ENCODE assay signal across 14 cellular contexts in the genomic region with DNA sequence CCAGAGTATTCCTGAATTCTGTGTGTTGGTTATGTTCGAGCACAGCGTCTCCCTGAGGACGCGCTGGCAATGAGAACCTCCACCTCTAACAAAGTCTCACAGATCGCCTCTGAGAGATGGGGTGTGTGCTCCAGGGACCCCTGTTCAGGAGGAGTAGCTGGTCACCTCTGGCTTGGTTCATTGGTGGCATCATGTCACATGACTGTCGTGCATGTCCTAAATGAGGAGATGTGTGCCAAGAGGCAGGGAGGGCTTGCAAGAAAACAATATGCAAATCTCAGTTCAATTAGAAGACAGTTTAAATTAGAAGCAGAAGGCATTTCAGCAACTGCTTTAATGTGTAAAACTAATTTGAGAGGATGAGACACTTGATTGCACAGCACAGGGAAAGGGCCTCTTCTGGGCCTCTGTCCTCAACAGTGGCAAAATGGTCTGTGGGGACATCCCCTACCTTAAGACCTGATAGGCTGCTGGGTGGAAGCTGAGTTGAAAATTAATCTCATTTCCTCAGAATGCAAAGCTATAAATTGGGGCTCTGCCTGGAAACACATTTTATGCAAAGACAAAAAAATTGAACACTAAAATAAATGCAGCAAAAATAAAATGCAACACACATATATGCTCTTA. TPM values are rescaled to one million over a fixed set of nuclear protein-coding genes. Genes with fewer than 3 reads are reported as not detected.
DNase-seq lines count a peak whose midpoint lies in the region; ATAC-seq, FAIRE-seq and TF ChIP-seq lines count a peak whose summit lies in the region.
"Had no signal": no experiment of that assay in that cellular context is flagged by ENCODE, and none has a peak within 500 bp of the region (broad histone marks: within the 10 kb centered on the region; RNA-seq: fewer than 3 reads in every experiment).

No MANE protein-coding gene starts in this region.

- no peak overlapping the region for H3K27ac Mint-ChIP-seq in naive thymus-derived CD4-positive, alpha-beta T cell
- H3K27ac Mint-ChIP-seq: activated naive CD4-positive, alpha-beta T cell treated with anti-CD3 and anti-CD28 coated beads, Interleukin-2, amount 50 U/mL, for 24 hours had no signal

- peaks cover 6 to 42% (median 10%) of the 10 kb centered on the region in 7 donors for H3K4me1 Mint-ChIP-seq in naive thymus-derived CD4-positive, alpha-beta T cell

- peaks cover 32 to 34% of the 10 kb centered on the region in 2 donors for H3K4me1 ChIP-seq in kidney (ENCODE audit: control insufficient read depth in 1 of 2, insufficient read depth in 1 of 2, low read depth in 1 of 2, low read length in 2 of 2)
- H3K4me1 ChIP-seq in naive thymus-derived CD4-positive, alpha-beta T cell (ENCODE audit: control insufficient read depth in 2 of 2, insufficient read depth in 2 of 2, low read length in 2 of 2) = peaks cover 0 to 4% of the 10 kb centered on the region in 2 donors

- intact Hi-C loops in kidney (cut with DNase I) = no loop called here
- intact Hi-C loops in naive thymus-derived CD4-positive, alpha-beta T cell (cut with micrococcal nuclease) = no loop called here

- ATAC-seq in GM19452 (IDR thresholded peaks at IDR 0.05; ENCODE audit: unreplicated experiment) (peak; percentile 77), HG03196 (IDR thresholded peaks at IDR 0.05; ENCODE audit: unreplicated experiment) (peak; percentile 66)
- ATAC-seq in naive thymus-derived CD4-positive, alpha-beta T cell = no peak

- no peaks in the 10 kb centered on the region for H3K9me3 ChIP-seq in kidney (ENCODE audit: control insufficient read depth in 1 of 2, low read length in 2 of 2)
- H3K9me3 ChIP-seq in naive thymus-derived CD4-positive, alpha-beta T cell (ENCODE audit: control insufficient read depth in 2 of 3, low read length in 3 of 3) = no peaks in the 10 kb centered on the region
- H3K9me3 ChIP-seq: heart left ventricle had no signal

- peaks cover 0 to 7% (median 0%) of the 10 kb centered on the region in 5 donors for H3K27me3 Mint-ChIP-seq in naive thymus-derived CD4-positive, alpha-beta T cell
- H3K27me3 Mint-ChIP-seq: activated naive CD4-positive, alpha-beta T cell treated with anti-CD3 and anti-CD28 coated beads, Interleukin-2, amount 50 U/mL, for 24 hours had no signal

- H3K27me3 ChIP-seq in naive thymus-derived CD4-positive, alpha-beta T cell (ENCODE audit: control insufficient read depth in 2 of 2, insufficient read depth in 2 of 2, low read length in 2 of 2) = no peaks in the 10 kb centered on the region
- H3K27me3 ChIP-seq: heart left ventricle had no signal

- FAIRE-seq in kidney (lab: Jason Lieb, UNC) = no peak
- FAIRE-seq: small intestine had no signal

- TF ChIP-seq CTCF in C4-2B (conservative IDR thresholded peaks at IDR 0.05) (no peak), kidney (IDR thresholded peaks at IDR 0.05; ENCODE audit: borderline replicate concordance, extremely low read depth, insufficient read depth) (no peak)

- CTCF ChIA-PET in naive thymus-derived CD4-positive, alpha-beta T cell (lab: Charles Lee) = interaction anchor here (1.2 to 1.6 kb wide), 2 partner anchors 162 to 293 kb away, joined by 3 to 5 read pairs; no protein-coding TSS in a partner anchor

- DNase-seq in kidney (no peak), T-helper 9 cell (no peak), NCI-H1436 (lab: John Stamatoyannopoulos, UW) (no peak)
- no peak for DNase-seq in naive thymus-derived CD4-positive, alpha-beta T cell
- no peak for DNase-seq in activated CD4-positive, CD25-positive, alpha-beta regulatory T cell (lab: John Stamatoyannopoulos, UW)
- DNase-seq: NCI-H226, SHP77, small intestine had no signal

- H3K9ac ChIP-seq in kidney (ENCODE audit: low read length in 2 of 2) = no peak overlapping the region
- H3K9ac ChIP-seq: GM23248 had no signal

- H3K4me3 ChIP-seq in kidney (ENCODE audit: low read length in 2 of 2) = no peak overlapping the region
- H3K4me3 ChIP-seq in naive thymus-derived CD4-positive, alpha-beta T cell (ENCODE audit: low read length) = no peak overlapping the region
- H3K4me3 ChIP-seq: GM23248, heart left ventricle had no signal

- H3K4me3 Mint-ChIP-seq in naive thymus-derived CD4-positive, alpha-beta T cell = no peak overlapping the region
- H3K4me3 Mint-ChIP-seq: activated naive CD4-positive, alpha-beta T cell treated with anti-CD3 and anti-CD28 coated beads, Interleukin-2, amount 50 U/mL, for 24 hours had no signal

- peak overlapping the region; percentile 62 for H3K27ac ChIP-seq in C4-2B
- H3K27ac ChIP-seq in kidney (ENCODE audit: low read depth in 2 of 2, low read length in 2 of 2) = peak overlapping the region; percentile 83 to 84
- H3K27ac ChIP-seq in naive thymus-derived CD4-positive, alpha-beta T cell (ENCODE audit: low read depth, low read length) = no peak overlapping the region
- H3K27ac ChIP-seq: GM23248 had no signal

- POLR2A ChIA-PET in naive thymus-derived CD4-positive, alpha-beta T cell (lab: Charles Lee) = no interaction called here

- H3K36me3 ChIP-seq in kidney (ENCODE audit: control insufficient read depth in 1 of 2, insufficient read depth in 2 of 2, low read length in 2 of 2) = no peaks in the 10 kb centered on the region
- no peaks in the 10 kb centered on the region for H3K36me3 ChIP-seq in naive thymus-derived CD4-positive, alpha-beta T cell (ENCODE audit: control insufficient read depth in 2 of 3, insufficient read depth in 3 of 3, low read length in 3 of 3)
- H3K36me3 ChIP-seq: heart left ventricle had no signal

- H3K36me3 Mint-ChIP-seq in naive thymus-derived CD4-positive, alpha-beta T cell = peaks cover 0 to 5% (median 0%) of the 10 kb centered on the region in 5 donors
- H3K36me3 Mint-ChIP-seq: activated naive CD4-positive, alpha-beta T cell treated with anti-CD3 and anti-CD28 coated beads, Interleukin-2, amount 50 U/mL, for 24 hours had no signal

- no peaks in the 10 kb centered on the region for H3K9me3 Mint-ChIP-seq in naive thymus-derived CD4-positive, alpha-beta T cell
- H3K9me3 Mint-ChIP-seq: activated naive CD4-positive, alpha-beta T cell treated with anti-CD3 and anti-CD28 coated beads, Interleukin-2, amount 50 U/mL, for 24 hours had no signal

RNA-seq across cellular contexts. Expression of a gene that starts 54.6 kb away (rescaled TPM):
- 69.2 TPM for total RNA-seq in kidney
- polyA plus RNA-seq in kidney (ENCODE audit: insufficient read depth, low read depth, low replicate concordance) = 12.3 TPM
- 100 to 1,000 TPM in 3 of 5 experiments, 10 to 100 TPM in 2; 62.2 to 104 (median 101) TPM for total RNA-seq in naive thymus-derived CD4-positive, alpha-beta T cell
- 10 to 100 TPM; 91.4 to 96.1 TPM for polyA plus RNA-seq in naive thymus-derived CD4-positive, alpha-beta T cell
